ENCODE assay signal across 21 cellular contexts in the genomic region with DNA sequence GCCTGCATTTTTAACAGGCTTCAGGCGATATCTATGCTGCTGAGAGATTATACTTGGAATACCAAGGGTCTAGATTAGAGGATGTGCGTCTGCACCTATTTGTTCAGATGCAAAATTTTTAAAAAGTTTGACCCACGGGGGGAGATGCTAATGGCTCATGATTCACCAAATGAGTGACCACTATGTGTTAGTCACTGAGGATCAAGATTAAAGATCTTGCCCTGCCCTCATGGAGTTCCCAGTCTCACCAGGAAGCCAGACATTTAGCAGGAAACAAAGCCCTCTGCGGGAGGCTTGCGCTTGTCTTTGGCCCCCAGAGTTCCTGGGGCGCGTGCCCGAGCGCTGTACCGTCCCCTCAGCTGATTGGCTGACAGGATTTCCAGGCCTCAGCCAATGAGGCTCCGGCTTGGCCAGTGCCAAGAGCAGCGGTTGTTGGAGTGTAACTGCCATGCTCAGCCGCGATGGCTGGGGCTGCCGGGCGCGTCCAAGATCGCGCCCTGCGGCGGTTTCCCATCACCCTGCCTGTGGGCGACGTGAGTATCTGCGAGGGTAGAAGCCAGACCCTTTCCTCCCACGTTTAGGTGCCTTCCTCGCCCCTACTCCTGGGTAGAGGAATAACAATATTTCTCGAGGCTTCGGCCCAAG.
"Had no signal": no experiment of that assay in that cellular context is flagged by ENCODE, and none has a peak within 500 bp of the region (broad histone marks: within the 10 kb centered on the region; RNA-seq: fewer than 3 reads in every experiment).

No MANE protein-coding gene starts in this region.

- H3K27ac Mint-ChIP-seq: mesothelial cell of epicardium, natural killer cell, type B pancreatic cell had no signal

- H3K4me1 ChIP-seq: prostate gland had no signal

- FAIRE-seq: pancreas had no signal

- H3K4me3 ChIP-seq: dorsolateral prefrontal cortex, heart right ventricle, pancreas, prostate gland, right lobe of liver, skin epidermis, thyroid gland, vagina had no signal

- DNase-seq: cortex of kidney; dorsolateral prefrontal cortex; effector CD8-positive, alpha-beta T cell; foreskin melanocyte; heart right ventricle; hypothalamus; islet precursor cell; natural killer cell; retina; stimulated activated CD4-positive, alpha-beta T cell treated with anti-CD3 and anti-CD28 coated beads, Interleukin-12 subunit alpha, Interleukin-12 subunit beta, amount 100 ng/mL, for 4 hours; stimulated activated naive CD4-positive, alpha-beta T cell treated with Interleukin-2 at 50 U/mL for 16 hours; thyroid gland had no signal

- H3K36me3 ChIP-seq: heart right ventricle, pancreas, prostate gland, right lobe of liver, thyroid gland, vagina had no signal

- H3K27me3 ChIP-seq: dorsolateral prefrontal cortex, heart right ventricle, pancreas, right lobe of liver, thyroid gland, vagina had no signal

- ATAC-seq: heart right ventricle, left lobe of liver, natural killer cell, pancreas, right lobe of liver had no signal

- H3K27me3 Mint-ChIP-seq: type B pancreatic cell had no signal

- H3K27ac ChIP-seq: dorsolateral prefrontal cortex, heart right ventricle, pancreas, prostate gland, right lobe of liver, skin epidermis, thyroid gland, vagina had no signal

- H3K9me3 Mint-ChIP-seq: mesothelial cell of epicardium, natural killer cell, neural crest cell, type B pancreatic cell had no signal

- H3K36me3 Mint-ChIP-seq: mesothelial cell of epicardium, natural killer cell had no signal

- H3K4me3 Mint-ChIP-seq: mesothelial cell of epicardium, natural killer cell, type B pancreatic cell had no signal

- H3K9me3 ChIP-seq: heart right ventricle, pancreas, prostate gland, right lobe of liver, thyroid gland, vagina had no signal
